1 cellular context compared by ENCODE assay signal in the genomic region with DNA sequence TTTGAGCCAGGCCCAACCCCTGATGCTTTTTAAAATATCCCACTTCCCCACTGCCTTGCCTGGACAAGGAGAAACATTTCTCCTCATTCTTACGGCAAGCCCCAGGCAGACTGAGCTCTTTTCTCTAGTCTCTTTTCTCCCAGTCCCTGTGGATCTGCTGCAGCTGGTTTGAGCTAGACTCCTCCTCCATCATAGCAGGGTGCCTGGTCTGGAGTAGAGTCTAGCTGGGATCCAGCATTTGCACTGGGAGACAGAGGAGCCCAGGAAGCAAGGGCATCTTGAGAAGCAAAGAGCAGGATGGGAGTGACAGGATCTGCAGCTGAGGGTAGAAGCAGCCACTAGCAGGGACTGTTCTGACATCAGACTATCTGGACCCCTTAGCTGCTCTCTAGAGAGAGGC.
TF ChIP-seq lines count a peak whose summit lies in the region.

No MANE protein-coding gene starts in this region.

TF ChIP-seq in H1, 55 proteins besides CTCF, POLR2A, EP300 and RAD21 (continued from another document):
- TF ChIP-seq, protein P1, sequence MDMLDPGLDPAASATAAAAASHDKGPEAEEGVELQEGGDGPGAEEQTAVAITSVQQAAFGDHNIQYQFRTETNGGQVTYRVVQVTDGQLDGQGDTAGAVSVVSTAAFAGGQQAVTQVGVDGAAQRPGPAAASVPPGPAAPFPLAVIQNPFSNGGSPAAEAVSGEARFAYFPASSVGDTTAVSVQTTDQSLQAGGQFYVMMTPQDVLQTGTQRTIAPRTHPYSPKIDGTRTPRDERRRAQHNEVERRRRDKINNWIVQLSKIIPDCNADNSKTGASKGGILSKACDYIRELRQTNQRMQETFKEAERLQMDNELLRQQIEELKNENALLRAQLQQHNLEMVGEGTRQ (IDR thresholded peaks at IDR 0.05; ENCODE audit: low read length): no peak
- TF ChIP-seq EZH2 (IDR thresholded peaks at IDR 0.05; ENCODE audit: low read depth, low read length, severe bottlenecking): no peak
- TF ChIP-seq TCF12 (IDR thresholded peaks at IDR 0.05; ENCODE audit: low read depth, low read length): no peak
- TF ChIP-seq GTF2F1 (IDR thresholded peaks at IDR 0.05; ENCODE audit: borderline replicate concordance, low read depth, low read length): no peak
- no peak for TF ChIP-seq SRF (IDR thresholded peaks at IDR 0.05; ENCODE audit: low read depth, low read length)
- TF ChIP-seq, protein P2, sequence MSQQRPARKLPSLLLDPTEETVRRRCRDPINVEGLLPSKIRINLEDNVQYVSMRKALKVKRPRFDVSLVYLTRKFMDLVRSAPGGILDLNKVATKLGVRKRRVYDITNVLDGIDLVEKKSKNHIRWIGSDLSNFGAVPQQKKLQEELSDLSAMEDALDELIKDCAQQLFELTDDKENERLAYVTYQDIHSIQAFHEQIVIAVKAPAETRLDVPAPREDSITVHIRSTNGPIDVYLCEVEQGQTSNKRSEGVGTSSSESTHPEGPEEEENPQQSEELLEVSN (IDR thresholded peaks at IDR 0.05): no peak
- no peak for TF ChIP-seq JUND (IDR thresholded peaks at IDR 0.05; ENCODE audit: low read length)
- TF ChIP-seq CHD2 (IDR thresholded peaks at IDR 0.05; ENCODE audit: low read length): no peak
- TF ChIP-seq POLR2AphosphoS5 (IDR thresholded peaks at IDR 0.05; ENCODE audit: low read depth, low read length): no peak
- TF ChIP-seq KDM4A (IDR thresholded peaks at IDR 0.05; ENCODE audit: low read depth, low read length, severe bottlenecking): no peak
